In the genomic region with DNA sequence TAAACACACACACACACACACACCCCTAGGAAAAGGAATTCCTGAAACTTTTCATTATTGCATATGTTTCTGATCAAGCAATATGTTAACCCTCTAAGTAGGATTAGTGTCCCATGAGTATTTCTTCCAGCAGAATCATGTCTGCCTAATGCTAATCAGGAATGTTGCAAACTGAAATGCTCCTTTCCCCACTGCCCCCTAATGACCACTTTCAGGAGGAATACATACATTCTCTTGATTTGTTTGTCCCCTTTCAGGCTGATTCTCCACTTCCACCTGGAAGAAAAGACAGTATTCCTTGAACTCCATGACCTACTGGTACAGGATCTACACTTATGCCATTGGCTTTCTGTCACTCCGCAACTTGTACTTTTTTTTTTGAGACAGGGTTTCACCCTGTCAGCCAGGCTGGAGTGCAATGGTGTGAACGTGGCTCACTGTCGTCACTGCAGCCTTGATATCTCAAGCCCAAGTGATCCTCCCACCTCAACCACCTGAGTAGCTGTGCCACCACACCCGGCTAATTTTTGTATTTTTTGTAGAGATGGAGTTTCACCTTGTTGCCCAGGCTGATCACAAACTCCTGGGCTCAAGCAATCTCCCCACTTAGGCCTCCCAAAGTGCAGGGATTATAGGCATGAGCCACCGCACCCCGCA, we compare ENCODE assay signal across 14 cellular contexts. TPM values are rescaled to one million over a fixed set of nuclear protein-coding genes. Genes with fewer than 3 reads are reported as not detected.
DNase-seq lines count a peak whose midpoint lies in the region; ATAC-seq and TF ChIP-seq lines count a peak whose summit lies in the region.
"Had no signal": no experiment of that assay in that cellular context is flagged by ENCODE, and none has a peak within 500 bp of the region (broad histone marks: within the 10 kb centered on the region; RNA-seq: fewer than 3 reads in every experiment).

No MANE protein-coding gene starts in this region.

- no peaks in the 10 kb centered on the region for H3K27me3 Mint-ChIP-seq in natural killer cell (ENCODE audit: low read depth in 2 of 2)
- no peaks in the 10 kb centered on the region for H3K27me3 Mint-ChIP-seq in natural killer cell treated with Interleukin-12 subunit alpha and Interleukin-12 subunit beta and Interleukin-15 and Interleukin-18, amount 100 ng/mL, for 72 hours
- H3K27me3 Mint-ChIP-seq in WTC11 (ENCODE audit: low read depth): no peaks in the 10 kb centered on the region

- H3K4me1 Mint-ChIP-seq in natural killer cell (peaks cover 15 to 19% of the 10 kb centered on the region in 2 donors), WTC11 (peaks cover 12% of the 10 kb centered on the region)
- peaks cover 22 to 53% of the 10 kb centered on the region in 2 donors for H3K4me1 Mint-ChIP-seq in natural killer cell treated with Interleukin-12 subunit alpha and Interleukin-12 subunit beta and Interleukin-15 and Interleukin-18, amount 100 ng/mL, for 72 hours (ENCODE audit: low read depth in 2 of 2)

- H3K4me3 Mint-ChIP-seq in natural killer cell (no peak overlapping the region), WTC11 (no peak overlapping the region)
- H3K4me3 Mint-ChIP-seq in natural killer cell treated with Interleukin-12 subunit alpha and Interleukin-12 subunit beta and Interleukin-15 and Interleukin-18, amount 100 ng/mL, for 72 hours: no peak overlapping the region

- DNase-seq in natural killer cell (no peak), WTC11 (ENCODE audit: low spot score) (no peak), fibroblast of gingiva (ENCODE audit: low read depth) (peak; percentile 40), NCI-H2227 treated with DMSO at 0.1 percent for 48 hours (lab: John Stamatoyannopoulos, UW) (no peak)
- no peak for DNase-seq in natural killer cell treated with Interleukin-12 subunit alpha and Interleukin-12 subunit beta and Interleukin-15 and Interleukin-18, amount 100 ng/mL, for 72 hours (ENCODE audit: low spot score)
- no peak for DNase-seq in stimulated activated CD4-positive, alpha-beta T cell treated with anti-CD3 and anti-CD28 coated beads, Interleukin-12 subunit alpha, Interleukin-12 subunit beta, amount 100 ng/mL, for 4 hours
- DNase-seq: BE2C, DMS 273 treated with DMSO at 0.1 percent for 48 hours, Kasumi-1, NCI-H1105 treated with DMSO at 0.1 percent for 48 hours, NCI-H187, SIG-M5 had no signal

- H3K9me3 Mint-ChIP-seq in natural killer cell: no peaks in the 10 kb centered on the region
- no peaks in the 10 kb centered on the region for H3K9me3 Mint-ChIP-seq in natural killer cell treated with Interleukin-12 subunit alpha and Interleukin-12 subunit beta and Interleukin-15 and Interleukin-18, amount 100 ng/mL, for 72 hours
- H3K9me3 Mint-ChIP-seq in WTC11: peaks cover 3% of the 10 kb centered on the region; the same call in 1 of the 2 replicates

- POLR2A ChIA-PET in WTC11 (lab: Charles Lee): no interaction called here

- CTCF ChIA-PET in WTC11 (lab: Charles Lee): no interaction called here

- no peak for TF ChIP-seq CTCF in natural killer cell (IDR thresholded peaks at IDR 0.05)
- no peak for TF ChIP-seq CTCF in WTC11 (IDR thresholded peaks at IDR 0.05)

- H3K27ac Mint-ChIP-seq in natural killer cell: peak overlapping the region; percentile 47 to 49
- H3K27ac Mint-ChIP-seq in natural killer cell treated with Interleukin-12 subunit alpha and Interleukin-12 subunit beta and Interleukin-15 and Interleukin-18, amount 100 ng/mL, for 72 hours: peak overlapping the region in 1 of 2 donors; percentile 15
- H3K27ac Mint-ChIP-seq in WTC11: peak overlapping the region; percentile 50

- no peak for ATAC-seq in natural killer cell
- ATAC-seq in natural killer cell treated with Interleukin-12 subunit alpha and Interleukin-12 subunit beta and Interleukin-15 and Interleukin-18, amount 100 ng/mL, for 72 hours: no peak
- ATAC-seq in WTC11: peak; percentile 57
- ATAC-seq in HG03432 (IDR thresholded peaks at IDR 0.05; ENCODE audit: unreplicated experiment): no peak
- ATAC-seq: HepG2 had no signal

- peaks cover 18% of the 10 kb centered on the region for H3K36me3 Mint-ChIP-seq in natural killer cell
- H3K36me3 Mint-ChIP-seq in natural killer cell treated with Interleukin-12 subunit alpha and Interleukin-12 subunit beta and Interleukin-15 and Interleukin-18, amount 100 ng/mL, for 72 hours: peaks cover 10% of the 10 kb centered on the region
- H3K36me3 Mint-ChIP-seq in WTC11: peaks cover 32% of the 10 kb centered on the region

- intact Hi-C loops in natural killer cell (cut with micrococcal nuclease): no loop called here

TF ChIP-seq in WTC11, 78 proteins besides CTCF, POLR2A, EP300 and RAD21:
- no peak for TF ChIP-seq TEAD4 (CRISPR knock-in tag; IDR thresholded peaks at IDR 0.05)
- TF ChIP-seq, protein P1, sequence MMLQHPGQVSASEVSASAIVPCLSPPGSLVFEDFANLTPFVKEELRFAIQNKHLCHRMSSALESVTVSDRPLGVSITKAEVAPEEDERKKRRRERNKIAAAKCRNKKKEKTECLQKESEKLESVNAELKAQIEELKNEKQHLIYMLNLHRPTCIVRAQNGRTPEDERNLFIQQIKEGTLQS (CRISPR knock-in tag; conservative IDR thresholded peaks at IDR 0.05): no peak
- no peak for TF ChIP-seq CREM (CRISPR knock-in tag; IDR thresholded peaks at IDR 0.05)
- no peak for TF ChIP-seq SP1 (CRISPR knock-in tag; conservative IDR thresholded peaks at IDR 0.05)
- TF ChIP-seq CREB1 (CRISPR knock-in tag; IDR thresholded peaks at IDR 0.05): no peak
- TF ChIP-seq GRHL2 (CRISPR knock-in tag; IDR thresholded peaks at IDR 0.05; ENCODE audit: insufficient replicate concordance, severe bottlenecking): no peak
- TF ChIP-seq, protein P2, sequence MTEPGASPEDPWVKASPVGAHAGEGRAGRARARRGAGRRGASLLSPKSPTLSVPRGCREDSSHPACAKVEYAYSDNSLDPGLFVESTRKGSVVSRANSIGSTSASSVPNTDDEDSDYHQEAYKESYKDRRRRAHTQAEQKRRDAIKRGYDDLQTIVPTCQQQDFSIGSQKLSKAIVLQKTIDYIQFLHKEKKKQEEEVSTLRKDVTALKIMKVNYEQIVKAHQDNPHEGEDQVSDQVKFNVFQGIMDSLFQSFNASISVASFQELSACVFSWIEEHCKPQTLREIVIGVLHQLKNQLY (CRISPR knock-in tag; IDR thresholded peaks at IDR 0.05): no peak
- TF ChIP-seq, protein P3, sequence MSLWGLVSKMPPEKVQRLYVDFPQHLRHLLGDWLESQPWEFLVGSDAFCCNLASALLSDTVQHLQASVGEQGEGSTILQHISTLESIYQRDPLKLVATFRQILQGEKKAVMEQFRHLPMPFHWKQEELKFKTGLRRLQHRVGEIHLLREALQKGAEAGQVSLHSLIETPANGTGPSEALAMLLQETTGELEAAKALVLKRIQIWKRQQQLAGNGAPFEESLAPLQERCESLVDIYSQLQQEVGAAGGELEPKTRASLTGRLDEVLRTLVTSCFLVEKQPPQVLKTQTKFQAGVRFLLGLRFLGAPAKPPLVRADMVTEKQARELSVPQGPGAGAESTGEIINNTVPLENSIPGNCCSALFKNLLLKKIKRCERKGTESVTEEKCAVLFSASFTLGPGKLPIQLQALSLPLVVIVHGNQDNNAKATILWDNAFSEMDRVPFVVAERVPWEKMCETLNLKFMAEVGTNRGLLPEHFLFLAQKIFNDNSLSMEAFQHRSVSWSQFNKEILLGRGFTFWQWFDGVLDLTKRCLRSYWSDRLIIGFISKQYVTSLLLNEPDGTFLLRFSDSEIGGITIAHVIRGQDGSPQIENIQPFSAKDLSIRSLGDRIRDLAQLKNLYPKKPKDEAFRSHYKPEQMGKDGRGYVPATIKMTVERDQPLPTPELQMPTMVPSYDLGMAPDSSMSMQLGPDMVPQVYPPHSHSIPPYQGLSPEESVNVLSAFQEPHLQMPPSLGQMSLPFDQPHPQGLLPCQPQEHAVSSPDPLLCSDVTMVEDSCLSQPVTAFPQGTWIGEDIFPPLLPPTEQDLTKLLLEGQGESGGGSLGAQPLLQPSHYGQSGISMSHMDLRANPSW (CRISPR knock-in tag; conservative IDR thresholded peaks at IDR 0.05; ENCODE audit: low read depth): no peak
- TF ChIP-seq, protein P4, sequence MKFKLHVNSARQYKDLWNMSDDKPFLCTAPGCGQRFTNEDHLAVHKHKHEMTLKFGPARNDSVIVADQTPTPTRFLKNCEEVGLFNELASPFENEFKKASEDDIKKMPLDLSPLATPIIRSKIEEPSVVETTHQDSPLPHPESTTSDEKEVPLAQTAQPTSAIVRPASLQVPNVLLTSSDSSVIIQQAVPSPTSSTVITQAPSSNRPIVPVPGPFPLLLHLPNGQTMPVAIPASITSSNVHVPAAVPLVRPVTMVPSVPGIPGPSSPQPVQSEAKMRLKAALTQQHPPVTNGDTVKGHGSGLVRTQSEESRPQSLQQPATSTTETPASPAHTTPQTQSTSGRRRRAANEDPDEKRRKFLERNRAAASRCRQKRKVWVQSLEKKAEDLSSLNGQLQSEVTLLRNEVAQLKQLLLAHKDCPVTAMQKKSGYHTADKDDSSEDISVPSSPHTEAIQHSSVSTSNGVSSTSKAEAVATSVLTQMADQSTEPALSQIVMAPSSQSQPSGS (CRISPR knock-in tag; IDR thresholded peaks at IDR 0.05; ENCODE audit: borderline replicate concordance, low read depth): no peak
- TF ChIP-seq, protein P5, sequence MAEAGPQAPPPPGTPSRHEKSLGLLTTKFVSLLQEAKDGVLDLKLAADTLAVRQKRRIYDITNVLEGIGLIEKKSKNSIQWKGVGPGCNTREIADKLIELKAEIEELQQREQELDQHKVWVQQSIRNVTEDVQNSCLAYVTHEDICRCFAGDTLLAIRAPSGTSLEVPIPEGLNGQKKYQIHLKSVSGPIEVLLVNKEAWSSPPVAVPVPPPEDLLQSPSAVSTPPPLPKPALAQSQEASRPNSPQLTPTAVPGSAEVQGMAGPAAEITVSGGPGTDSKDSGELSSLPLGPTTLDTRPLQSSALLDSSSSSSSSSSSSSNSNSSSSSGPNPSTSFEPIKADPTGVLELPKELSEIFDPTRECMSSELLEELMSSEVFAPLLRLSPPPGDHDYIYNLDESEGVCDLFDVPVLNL (CRISPR knock-in tag; IDR thresholded peaks at IDR 0.05; ENCODE audit: borderline replicate concordance, low read depth): no peak
- TF ChIP-seq SMAD4 (CRISPR knock-in tag; IDR thresholded peaks at IDR 0.05): no peak
- TF ChIP-seq NFYB (CRISPR knock-in tag; conservative IDR thresholded peaks at IDR 0.05; ENCODE audit: low read depth): no peak

RNA-seq across cellular contexts. Expression of a gene that starts 56.7 kb away (rescaled TPM):
- total RNA-seq in natural killer cell (10 to 100 TPM; 20.2 to 28.5 (median 23.7) TPM), WTC11 (2021) (22.5 to 23.5 TPM (median 22.9 TPM) in 3 replicates)
- 10 to 100 TPM; 13.0 to 20.8 TPM for total RNA-seq in natural killer cell treated with Interleukin-12 subunit alpha and Interleukin-12 subunit beta and Interleukin-15 and Interleukin-18, amount 100 ng/mL, for 72 hours
